In genomic region chr9:134759913-134760312, GRCh38 we compare ENCODE assay signal across 27 cellular contexts.
"Had no signal": no experiment of that assay in that cellular context is flagged by ENCODE, and none has a peak within 500 bp of the region (broad histone marks: within the 10 kb centered on the region; RNA-seq: fewer than 3 reads in every experiment).

No MANE protein-coding gene starts in this region.

- FAIRE-seq: frontal cortex had no signal

- H3K36me3 Mint-ChIP-seq: activated naive CD4-positive, alpha-beta T cell treated with anti-CD3 and anti-CD28 coated beads, Interleukin-2, amount 10 ng/mL, durations not matched to agents 7 days and 5 days; activated naive CD8-positive, alpha-beta T cell treated with anti-CD3 and anti-CD28 coated beads, Interleukin-2, amount 10 ng/mL, durations not matched to agents 7 days and 5 days; brain had no signal

- ATAC-seq: activated naive CD4-positive, alpha-beta T cell treated with anti-CD3 and anti-CD28 coated beads, Interleukin-2, amount 50 U/mL, for 72 hours; activated T-cell treated with anti-CD3 and anti-CD28 coated beads, Interleukin-2, amount 50 U/mL, for 72 hours; esophagus mucosa had no signal

- H3K4me1 Mint-ChIP-seq: activated CD4-positive, alpha-beta memory T cell treated with anti-CD3 and anti-CD28 coated beads, Interleukin-2, amount 10 ng/mL, durations not matched to agents 7 days and 5 days; activated CD4-positive, alpha-beta T cell treated with anti-CD3 and anti-CD28 coated beads, Interleukin-2, amount 10 ng/mL, durations not matched to agents 7 days and 5 days; activated naive CD4-positive, alpha-beta T cell treated with anti-CD3 and anti-CD28 coated beads, Interleukin-2, amount 10 ng/mL, durations not matched to agents 7 days and 5 days; activated naive CD8-positive, alpha-beta T cell treated with anti-CD3 and anti-CD28 coated beads, Interleukin-2, amount 10 ng/mL, durations not matched to agents 7 days and 5 days; endodermal cell had no signal

- H3K27me3 Mint-ChIP-seq: activated CD4-positive, alpha-beta memory T cell treated with anti-CD3 and anti-CD28 coated beads, Interleukin-2, amount 10 ng/mL, durations not matched to agents 7 days and 5 days; activated CD4-positive, alpha-beta T cell treated with anti-CD3 and anti-CD28 coated beads, Interleukin-2, amount 10 ng/mL, durations not matched to agents 7 days and 5 days; activated naive CD4-positive, alpha-beta T cell treated with anti-CD3 and anti-CD28 coated beads, Interleukin-2, amount 10 ng/mL, durations not matched to agents 7 days and 5 days; activated naive CD8-positive, alpha-beta T cell treated with anti-CD3 and anti-CD28 coated beads, Interleukin-2, amount 10 ng/mL, durations not matched to agents 7 days and 5 days; activated T-cell treated with anti-CD3 and anti-CD28 coated beads, Interleukin-2, amount 50 U/mL, for 24 hours had no signal

- H3K4me3 Mint-ChIP-seq: activated CD4-positive, alpha-beta memory T cell treated with anti-CD3 and anti-CD28 coated beads, Interleukin-2, amount 10 ng/mL, durations not matched to agents 7 days and 5 days; activated CD4-positive, alpha-beta T cell treated with anti-CD3 and anti-CD28 coated beads, Interleukin-2, amount 10 ng/mL, durations not matched to agents 7 days and 5 days; activated naive CD4-positive, alpha-beta T cell treated with anti-CD3 and anti-CD28 coated beads, Interleukin-2, amount 10 ng/mL, durations not matched to agents 7 days and 5 days; activated naive CD8-positive, alpha-beta T cell treated with anti-CD3 and anti-CD28 coated beads, Interleukin-2, amount 10 ng/mL, durations not matched to agents 7 days and 5 days; activated T-cell treated with anti-CD3 and anti-CD28 coated beads, Interleukin-2, amount 50 U/mL, for 24 hours; activated T-cell treated with anti-CD3 and anti-CD28 coated beads, Interleukin-2, amount 50 U/mL, for 72 hours; brain; dendritic cell treated with granulocyte-macrophage colony-stimulating factor and Interleukin-4, amounts not matched to agents 40 ng/mL and 50 ng/mL, for 4 days; endodermal cell had no signal

- DNase-seq: activated CD4-positive, alpha-beta memory T cell treated with anti-CD3 and anti-CD28 coated beads, Interleukin-2, amount 10 ng/mL, durations not matched to agents 7 days and 5 days; activated CD4-positive, alpha-beta T cell treated with anti-CD3 and anti-CD28 coated beads for 1 hour; activated CD4-positive, alpha-beta T cell treated with anti-CD3 and anti-CD28 coated beads for 4 hours; activated CD4-positive, alpha-beta T cell treated with anti-CD3 and anti-CD28 coated beads, Interleukin-2, amount 10 ng/mL, durations not matched to agents 7 days and 5 days; activated CD4-positive, alpha-beta T cell treated with anti-CD3 and anti-CD28 coated beads, Interleukin-2, amount 50 U/mL, for 4 hours; activated CD4-positive, CD25-positive, alpha-beta regulatory T cell; activated CD8-positive, alpha-beta memory T cell treated with anti-CD3 and anti-CD28 coated beads, Interleukin-2, amount 50 U/mL, for 48 hours; activated gamma-delta T cell; activated naive CD4-positive, alpha-beta T cell; activated naive CD4-positive, alpha-beta T cell treated with anti-CD3 and anti-CD28 coated beads, Interleukin-2, amount 10 ng/mL, durations not matched to agents 7 days and 5 days; activated naive CD8-positive, alpha-beta T cell treated with anti-CD3 and anti-CD28 coated beads, Interleukin-2, amount 10 ng/mL, durations not matched to agents 7 days and 5 days; activated T-cell treated with anti-CD3 and anti-CD28 coated beads for 4 hours; activated T-cell treated with anti-CD3 and anti-CD28 coated beads, Interleukin-2, amount 50 U/mL, for 24 hours; activated T-cell treated with anti-CD3 and anti-CD28 coated beads, Interleukin-2, amount 50 U/mL, for 72 hours; central memory CD4-positive, alpha-beta T cell; cerebellar nuclear complex; dorsolateral prefrontal cortex; effector memory CD4-positive, alpha-beta T cell; endodermal cell; foreskin fibroblast; head of caudate nucleus; T-helper 2 cell had no signal

- H3K27ac Mint-ChIP-seq: activated CD4-positive, alpha-beta memory T cell treated with anti-CD3 and anti-CD28 coated beads, Interleukin-2, amount 10 ng/mL, durations not matched to agents 7 days and 5 days; activated CD4-positive, alpha-beta T cell treated with anti-CD3 and anti-CD28 coated beads, Interleukin-2, amount 10 ng/mL, durations not matched to agents 7 days and 5 days; activated naive CD4-positive, alpha-beta T cell treated with anti-CD3 and anti-CD28 coated beads, Interleukin-2, amount 10 ng/mL, durations not matched to agents 7 days and 5 days; activated naive CD4-positive, alpha-beta T cell treated with anti-CD3 and anti-CD28 coated beads, Interleukin-2, amount 50 U/mL, for 72 hours; activated naive CD8-positive, alpha-beta T cell treated with anti-CD3 and anti-CD28 coated beads, Interleukin-2, amount 10 ng/mL, durations not matched to agents 7 days and 5 days; activated T-cell treated with anti-CD3 and anti-CD28 coated beads, Interleukin-2, amount 50 U/mL, for 24 hours; activated T-cell treated with anti-CD3 and anti-CD28 coated beads, Interleukin-2, amount 50 U/mL, for 72 hours; dendritic cell treated with granulocyte-macrophage colony-stimulating factor and Interleukin-4, amounts not matched to agents 40 ng/mL and 50 ng/mL, for 4 days had no signal
